8 cellular contexts compared by ENCODE assay signal in genomic region chr18:62525611-62526010, GRCh38. TPM values are rescaled to one million over a fixed set of nuclear protein-coding genes. Genes with fewer than 3 reads are reported as not detected.
A peak's percentile ranks its signal among the peaks of the same experiment; 100 is the strongest.
DNase-seq lines count a peak whose midpoint lies in the region; ATAC-seq and TF ChIP-seq lines count a peak whose summit lies in the region.

No MANE protein-coding gene starts in this region.

- no peaks in the 10 kb centered on the region for H3K9me3 ChIP-seq in adipocyte (ENCODE audit: control insufficient read depth, low read length)
- no peaks in the 10 kb centered on the region for H3K9me3 ChIP-seq in right lobe of liver
- H3K9me3 ChIP-seq in upper lobe of right lung, result no peaks in the 10 kb centered on the region

- H3K4me1 Mint-ChIP-seq in activated naive CD4-positive, alpha-beta T cell treated with anti-CD3 and anti-CD28 coated beads, Interleukin-2, amount 10 ng/mL, durations not matched to agents 7 days and 5 days, result peaks cover 50% of the 10 kb centered on the region

- H3K4me1 ChIP-seq in adipocyte (ENCODE audit: control insufficient read depth, insufficient read depth, low read length), result peaks cover 34% of the 10 kb centered on the region
- peaks cover 0 to 30% (median 9%) of the 10 kb centered on the region in 4 donors for H3K4me1 ChIP-seq in right lobe of liver
- H3K4me1 ChIP-seq in upper lobe of right lung, result peaks cover 34% of the 10 kb centered on the region

- TF ChIP-seq CTCF in right lobe of liver (IDR thresholded peaks at IDR 0.05) (no peak), upper lobe of right lung (IDR thresholded peaks at IDR 0.05) (no peak)

- H3K36me3 ChIP-seq in adipocyte (ENCODE audit: control insufficient read depth, insufficient read depth, low read length, severe bottlenecking) (no peaks in the 10 kb centered on the region), right lobe of liver (no peaks in the 10 kb centered on the region), upper lobe of right lung (no peaks in the 10 kb centered on the region)

- H3K27me3 ChIP-seq in adipocyte (replicated peaks; ENCODE audit: control insufficient read depth, insufficient read depth, low read length) (no peaks in the 10 kb centered on the region), right lobe of liver (no peaks in the 10 kb centered on the region), upper lobe of right lung (no peaks in the 10 kb centered on the region)

- CTCF ChIA-PET in activated naive CD4-positive, alpha-beta T cell treated with anti-CD3 and anti-CD28 coated beads, Interleukin-2, amount 10 ng/mL, durations not matched to agents 7 days and 5 days (lab: Charles Lee), result no interaction called here

- ATAC-seq in right lobe of liver, result no peak
- ATAC-seq in upper lobe of right lung, result no peak
- no peak for ATAC-seq in HG03520 (IDR thresholded peaks at IDR 0.05; ENCODE audit: unreplicated experiment)
- ATAC-seq in left lobe of liver, result no peak

- WGBS in right lobe of liver (ENCODE audit: insufficient coverage, low coverage, low lambda C conversion rate, missing lambda C conversion rate), result 9% methylated on average over 9 of the region's 9 CpGs

- peak overlapping the region; percentile 87 for H3K27ac Mint-ChIP-seq in activated naive CD4-positive, alpha-beta T cell treated with anti-CD3 and anti-CD28 coated beads, Interleukin-2, amount 10 ng/mL, durations not matched to agents 7 days and 5 days

- H3K9me3 Mint-ChIP-seq in activated naive CD4-positive, alpha-beta T cell treated with anti-CD3 and anti-CD28 coated beads, Interleukin-2, amount 10 ng/mL, durations not matched to agents 7 days and 5 days, result no peaks in the 10 kb centered on the region

- intact Hi-C loops in right lobe of liver (cut with DNase I), result loop anchor here in 1 of 2 donors (5.0 kb wide), 1 partner anchor 88 kb away; no protein-coding TSS in a partner anchor
- intact Hi-C loops in upper lobe of right lung (cut with DNase I), result no loop called here

- no peak for TF ChIP-seq POLR2A in right lobe of liver (IDR thresholded peaks at IDR 0.05)

- H3K4me3 Mint-ChIP-seq in activated naive CD4-positive, alpha-beta T cell treated with anti-CD3 and anti-CD28 coated beads, Interleukin-2, amount 10 ng/mL, durations not matched to agents 7 days and 5 days, result peak overlapping the region; percentile 94

- peak overlapping the region; percentile 85 for H3K9ac ChIP-seq in adipocyte (ENCODE audit: low read length)

- H3K4me3 ChIP-seq in adipocyte (ENCODE audit: low read length) (peak overlapping the region; percentile 91), right lobe of liver (peak overlapping the region; percentile 58 to 95 (median 89)), upper lobe of right lung (peak overlapping the region; percentile 86)

- DNase-seq in activated naive CD4-positive, alpha-beta T cell treated with anti-CD3 and anti-CD28 coated beads, Interleukin-2, amount 10 ng/mL, durations not matched to agents 7 days and 5 days, result no peak
- DNase-seq in activated naive CD4-positive, alpha-beta T cell (lab: John Stamatoyannopoulos, UW), result no peak
- DNase-seq in adipocyte (ENCODE audit: low read depth) (no peak), right lobe of liver (no peak), upper lobe of right lung (no peak), SKM-1 (lab: John Stamatoyannopoulos, UW; ENCODE audit: unreplicated experiment) (no peak), left lobe of liver (ENCODE audit: low spot score) (no peak)

- no peaks in the 10 kb centered on the region for H3K27me3 Mint-ChIP-seq in activated naive CD4-positive, alpha-beta T cell treated with anti-CD3 and anti-CD28 coated beads, Interleukin-2, amount 10 ng/mL, durations not matched to agents 7 days and 5 days

- peaks cover 18% of the 10 kb centered on the region for H3K36me3 Mint-ChIP-seq in activated naive CD4-positive, alpha-beta T cell treated with anti-CD3 and anti-CD28 coated beads, Interleukin-2, amount 10 ng/mL, durations not matched to agents 7 days and 5 days

- H3K27ac ChIP-seq in right lobe of liver (peak overlapping the region; percentile 95 to 99 (median 95)), upper lobe of right lung (peak overlapping the region; percentile 94)

RNA-seq across cellular contexts. Expression of gene ZCCHC2, which starts 2.8 kb away (rescaled TPM):
- total RNA-seq in right lobe of liver (10 to 100 TPM; 18.9 to 26.6 (median 23.5) TPM), upper lobe of right lung (36.6 TPM), left lobe of liver (23.9 TPM)
